ENCODE assay signal across 10 cellular contexts in the genomic region with DNA sequence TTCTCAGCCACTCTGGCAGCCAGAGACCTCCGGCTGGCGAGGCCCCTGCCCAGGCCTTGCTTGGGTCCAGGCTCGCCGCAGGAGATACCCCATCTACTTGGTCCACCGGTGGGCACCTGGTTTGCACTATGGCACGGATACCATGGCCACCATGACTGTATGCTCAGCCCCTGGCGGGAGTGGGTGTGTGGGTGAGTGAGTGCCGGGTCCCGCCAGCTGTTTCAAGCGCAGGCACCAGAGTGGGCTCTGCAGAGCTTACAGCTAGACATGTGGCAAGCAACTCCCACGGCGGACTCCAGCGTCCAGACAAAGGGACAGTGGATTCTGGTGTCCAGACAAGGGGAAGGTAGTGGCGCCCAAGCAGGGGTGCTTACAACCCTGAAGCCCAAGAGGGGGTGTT. TPM values are rescaled to one million over a fixed set of nuclear protein-coding genes. Genes with fewer than 3 reads are reported as not detected.
DNase-seq lines count a peak whose midpoint lies in the region; ATAC-seq and TF ChIP-seq lines count a peak whose summit lies in the region.
"Had no signal": no experiment of that assay in that cellular context is flagged by ENCODE, and none has a peak within 500 bp of the region (broad histone marks: within the 10 kb centered on the region; RNA-seq: fewer than 3 reads in every experiment).

No MANE protein-coding gene starts in this region.

- peaks cover 11% of the 10 kb centered on the region for H3K36me3 Mint-ChIP-seq in central memory CD8-positive, alpha-beta T cell (ENCODE audit: insufficient read depth)
- H3K36me3 Mint-ChIP-seq in nephron (ENCODE audit: low read depth), result peaks cover 13% of the 10 kb centered on the region

- no peak for TF ChIP-seq CTCF in nephron (IDR thresholded peaks at IDR 0.05; ENCODE audit: unreplicated experiment in 3 of 3)

- H3K27me3 Mint-ChIP-seq in central memory CD8-positive, alpha-beta T cell, result no peaks in the 10 kb centered on the region
- no peaks in the 10 kb centered on the region for H3K27me3 Mint-ChIP-seq in nephron (ENCODE audit: low read depth)

- H3K27me3 ChIP-seq in BLaER1, result no peaks in the 10 kb centered on the region
- H3K27me3 ChIP-seq in effector memory CD4-positive, alpha-beta T cell (replicated peaks; ENCODE audit: control insufficient read depth, insufficient read depth, low read length, poor library complexity, severe bottlenecking), result no peaks in the 10 kb centered on the region

- H3K36me3 ChIP-seq in BLaER1, result peaks cover 44% of the 10 kb centered on the region
- H3K36me3 ChIP-seq in effector memory CD4-positive, alpha-beta T cell (ENCODE audit: control insufficient read depth, insufficient read depth, low read length), result no peaks in the 10 kb centered on the region

- H3K27ac Mint-ChIP-seq in central memory CD8-positive, alpha-beta T cell (ENCODE audit: low read depth), result no peak overlapping the region
- peak overlapping the region in 1 of 3 experiments; percentile 85 for H3K27ac Mint-ChIP-seq in nephron

- H3K4me1 ChIP-seq in BLaER1, result peaks cover 46% of the 10 kb centered on the region
- peaks cover 21% of the 10 kb centered on the region for H3K4me1 ChIP-seq in effector memory CD4-positive, alpha-beta T cell (ENCODE audit: control insufficient read depth, insufficient read depth, low read length, poor library complexity, severe bottlenecking)

- H3K9me3 ChIP-seq in BLaER1, result peaks cover 15% of the 10 kb centered on the region
- H3K9me3 ChIP-seq in effector memory CD4-positive, alpha-beta T cell (ENCODE audit: control insufficient read depth, low read length), result no peaks in the 10 kb centered on the region

- no peak for DNase-seq in Jurkat, Clone E6-1 (ENCODE audit: low read depth, low spot score)
- DNase-seq in central memory CD8-positive, alpha-beta T cell (ENCODE audit: low spot score in 2 of 2), result no peak
- DNase-seq in effector memory CD4-positive, alpha-beta T cell, result no peak
- no peak for DNase-seq in NCI-H2171 treated with DMSO at 0.1 percent for 48 hours (lab: John Stamatoyannopoulos, UW)
- DNase-seq in activated CD8-positive, alpha-beta memory T cell treated with anti-CD3 and anti-CD28 coated beads, Interleukin-2, amount 50 U/mL, for 4 hours, result no peak
- DNase-seq: activated CD4-positive, alpha-beta T cell treated with anti-CD3 and anti-CD28 coated beads for 4 hours; GF-D8 had no signal

- H3K4me3 Mint-ChIP-seq in central memory CD8-positive, alpha-beta T cell, result peak overlapping the region; percentile 81
- H3K4me3 Mint-ChIP-seq in nephron, result peak overlapping the region; percentile 88 to 97 (median 96)

- H3K4me1 Mint-ChIP-seq in central memory CD8-positive, alpha-beta T cell, result peaks cover 55% of the 10 kb centered on the region
- peaks cover 58% of the 10 kb centered on the region for H3K4me1 Mint-ChIP-seq in nephron

- H3K9me3 Mint-ChIP-seq in central memory CD8-positive, alpha-beta T cell, result no peaks in the 10 kb centered on the region
- no peaks in the 10 kb centered on the region for H3K9me3 Mint-ChIP-seq in nephron

- H3K9ac ChIP-seq in BLaER1, result peak overlapping the region; percentile 98

- peak overlapping the region; percentile 78 for H3K4me2 ChIP-seq in BLaER1

- peaks cover 86% of the 10 kb centered on the region for H4K20me1 ChIP-seq in BLaER1

- no peak overlapping the region; the same call in 1 of the 2 replicates for H3K27ac ChIP-seq in BLaER1
- H3K27ac ChIP-seq in effector memory CD4-positive, alpha-beta T cell (ENCODE audit: insufficient read depth, low read length, poor library complexity, severe bottlenecking), result no peak overlapping the region

- H3K4me3 ChIP-seq in BLaER1, result peak overlapping the region; percentile 87
- H3K4me3 ChIP-seq in Jurkat, Clone E6-1 (ENCODE audit: low read length), result peak overlapping the region; percentile 82
- no peak overlapping the region for H3K4me3 ChIP-seq in effector memory CD4-positive, alpha-beta T cell (ENCODE audit: insufficient read depth, low read depth, low read length, poor library complexity, severe bottlenecking)

- ATAC-seq in central memory CD8-positive, alpha-beta T cell (replicated peaks; ENCODE audit: extremely low read depth, poor library complexity, severe bottlenecking), result no peak
- ATAC-seq in HG02571 (IDR thresholded peaks at IDR 0.05; ENCODE audit: unreplicated experiment), result no peak

RNA-seq across cellular contexts. Expression of gene ATG4B, which starts 1.4 kb away (rescaled TPM):
- polyA plus RNA-seq in Jurkat, Clone E6-1 (2012; ENCODE audit: insufficient read depth, insufficient read length), result 88.6 TPM

RNA-seq across cellular contexts. Expression of gene THAP4, which starts 2.0 kb away (rescaled TPM):
- 60.5 TPM for polyA plus RNA-seq in Jurkat, Clone E6-1 (2012; ENCODE audit: insufficient read depth, insufficient read length)

RNA-seq across cellular contexts. Expression of gene DTYMK, which starts 47.7 kb away (rescaled TPM):
- 82.2 TPM for polyA plus RNA-seq in Jurkat, Clone E6-1 (2012; ENCODE audit: insufficient read depth, insufficient read length)
